In the genomic region with DNA sequence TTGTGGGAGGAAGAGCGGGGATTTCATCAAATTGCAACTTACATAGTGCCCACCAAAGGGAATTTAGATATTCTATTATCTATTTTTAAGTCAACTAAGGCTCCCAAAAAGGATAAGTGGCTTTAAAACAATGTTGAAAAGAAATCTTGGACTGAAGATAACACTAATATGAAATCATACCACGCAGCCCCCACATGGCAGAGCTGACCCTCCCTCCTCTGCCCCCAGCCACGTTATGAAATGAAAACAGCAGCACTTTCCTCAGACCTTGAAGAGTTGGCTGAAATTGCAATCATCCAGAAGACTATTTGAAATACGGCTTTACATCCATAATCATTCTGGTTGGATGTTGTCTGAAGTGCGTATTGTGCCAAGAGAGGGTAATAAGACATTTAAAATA, we compare ENCODE assay signal across 14 cellular contexts. TPM values are rescaled to one million over a fixed set of nuclear protein-coding genes. Genes with fewer than 3 reads are reported as not detected.
A peak's percentile ranks its signal among the peaks of the same experiment; 100 is the strongest.
DNase-seq lines count a peak whose midpoint lies in the region; ATAC-seq and TF ChIP-seq lines count a peak whose summit lies in the region.
"Had no signal": no experiment of that assay in that cellular context is flagged by ENCODE, and none has a peak within 500 bp of the region (broad histone marks: within the 10 kb centered on the region; RNA-seq: fewer than 3 reads in every experiment).

No MANE protein-coding gene starts in this region.

- H4K20me1 ChIP-seq in KMS-11 (ENCODE audit: insufficient read depth), result no peaks in the 10 kb centered on the region

- intact Hi-C loops in activated CD4-positive, alpha-beta T cell treated with anti-CD3 and anti-CD28 coated beads for 36 hours (cut with DNase I, micrococcal nuclease), result loop anchor here (1.0 to 5.0 kb wide), 6 partner anchors 15 to 767 kb away; partner anchors contain the start of genes ELAC1 (in 1 of the 2), ME2 (in 1 of the 2) and SMAD4 (in 1 of the 2)
- intact Hi-C loops in psoas muscle (cut with DNase I), result no loop called here

- no peak overlapping the region for H3K4me3 ChIP-seq in KMS-11 (IDR thresholded peaks at IDR 0.05; ENCODE audit: insufficient read depth, low read depth, low read length)
- peak overlapping the region; percentile 27 for H3K4me3 ChIP-seq in psoas muscle
- H3K4me3 ChIP-seq: right lobe of liver, testis had no signal

- no peaks in the 10 kb centered on the region for H3K79me2 ChIP-seq in KMS-11 (ENCODE audit: insufficient read depth, low read depth)

- H3K36me3 ChIP-seq in KMS-11 (ENCODE audit: insufficient read depth) (no peaks in the 10 kb centered on the region), psoas muscle (ENCODE audit: insufficient read depth in 1 of 2, low read depth in 1 of 2) (no peaks in the 10 kb centered on the region)
- H3K36me3 ChIP-seq: right lobe of liver had no signal

- H3K27me3 Mint-ChIP-seq in activated CD4-positive, alpha-beta T cell treated with anti-CD3 and anti-CD28 coated beads for 36 hours, result no peaks in the 10 kb centered on the region
- H3K27me3 Mint-ChIP-seq in activated T-helper 17 cell treated with anti-CD3 and anti-CD28 coated beads, Interleukin-2, amount 50 U/mL, for 72 hours, result no peaks in the 10 kb centered on the region
- H3K27me3 Mint-ChIP-seq in type B pancreatic cell (no peaks in the 10 kb centered on the region), chondrocyte (ENCODE audit: low read depth) (no peaks in the 10 kb centered on the region)

- no peaks in the 10 kb centered on the region for H3K36me3 Mint-ChIP-seq in activated CD4-positive, alpha-beta T cell treated with anti-CD3 and anti-CD28 coated beads for 36 hours (ENCODE audit: low read depth)
- no peaks in the 10 kb centered on the region for H3K36me3 Mint-ChIP-seq in activated T-helper 17 cell treated with anti-CD3 and anti-CD28 coated beads, Interleukin-2, amount 50 U/mL, for 72 hours (ENCODE audit: low read depth)
- no peaks in the 10 kb centered on the region for H3K36me3 Mint-ChIP-seq in type B pancreatic cell
- H3K36me3 Mint-ChIP-seq in chondrocyte (ENCODE audit: low read depth), result no peaks in the 10 kb centered on the region

- peak overlapping the region; percentile 64 for H3K4me3 Mint-ChIP-seq in activated CD4-positive, alpha-beta T cell treated with anti-CD3 and anti-CD28 coated beads for 36 hours
- peak overlapping the region; percentile 69 for H3K4me3 Mint-ChIP-seq in activated T-helper 17 cell treated with anti-CD3 and anti-CD28 coated beads, Interleukin-2, amount 50 U/mL, for 72 hours
- H3K4me3 Mint-ChIP-seq in type B pancreatic cell, result no peak overlapping the region
- no peak overlapping the region for H3K4me3 Mint-ChIP-seq in chondrocyte (ENCODE audit: unreplicated experiment)
- H3K4me3 Mint-ChIP-seq: dendritic cell treated with granulocyte-macrophage colony-stimulating factor and Interleukin-4, amounts not matched to agents 40 ng/mL and 50 ng/mL, for 4 days; H9 had no signal

- TF ChIP-seq CTCF in KMS-11 (conservative IDR thresholded peaks at IDR 0.05; ENCODE audit: low read depth, low read length), result no peak
- no peak for TF ChIP-seq CTCF in psoas muscle (IDR thresholded peaks at IDR 0.05)
- TF ChIP-seq CTCF in type B pancreatic cell (conservative IDR thresholded peaks at IDR 0.05), result no peak
- no peak for TF ChIP-seq CTCF in chondrocyte (IDR thresholded peaks at IDR 0.05)

- peak overlapping the region; percentile 98 for H3K27ac Mint-ChIP-seq in activated CD4-positive, alpha-beta T cell treated with anti-CD3 and anti-CD28 coated beads for 36 hours
- H3K27ac Mint-ChIP-seq in activated T-helper 17 cell treated with anti-CD3 and anti-CD28 coated beads, Interleukin-2, amount 50 U/mL, for 72 hours, result no peak overlapping the region
- H3K27ac Mint-ChIP-seq in type B pancreatic cell (no peak overlapping the region), chondrocyte (ENCODE audit: unreplicated experiment) (no peak overlapping the region)
- H3K27ac Mint-ChIP-seq: dendritic cell treated with granulocyte-macrophage colony-stimulating factor and Interleukin-4, amounts not matched to agents 40 ng/mL and 50 ng/mL, for 4 days; H9 had no signal

- no peak for DNase-seq in activated CD4-positive, alpha-beta T cell treated with anti-CD3 and anti-CD28 coated beads for 36 hours
- no peak for DNase-seq in activated CD4-positive, alpha-beta T cell treated with anti-CD3 and anti-CD28 coated beads, Interleukin-2, amount 50 U/mL, for 48 hours
- no peak for DNase-seq in psoas muscle
- DNase-seq in type B pancreatic cell (ENCODE audit: extremely low spot score, unreplicated experiment), result no peak
- no peak for DNase-seq in DMS153 (lab: John Stamatoyannopoulos, UW)
- DNase-seq in chondrocyte (ENCODE audit: low spot score), result no peak
- DNase-seq: erythroblast, H9, NCI-H2081, right lobe of liver, testis had no signal

- no peaks in the 10 kb centered on the region for H3K9me3 ChIP-seq in psoas muscle
- H3K9me3 ChIP-seq: right lobe of liver, testis had no signal

- WGBS in psoas muscle, 3 donors, result 53 to 64% (median 54%) methylated on average over 5 of the region's 5 CpGs

- H3K4me1 Mint-ChIP-seq in activated CD4-positive, alpha-beta T cell treated with anti-CD3 and anti-CD28 coated beads for 36 hours, result peaks cover 52% of the 10 kb centered on the region
- H3K4me1 Mint-ChIP-seq in activated T-helper 17 cell treated with anti-CD3 and anti-CD28 coated beads, Interleukin-2, amount 50 U/mL, for 72 hours, result peaks cover 35% of the 10 kb centered on the region
- H3K4me1 Mint-ChIP-seq in type B pancreatic cell (ENCODE audit: unreplicated experiment), result peaks cover 5% of the 10 kb centered on the region
- H3K4me1 Mint-ChIP-seq in chondrocyte (ENCODE audit: low read depth), result peaks cover 9% of the 10 kb centered on the region

- CTCF ChIA-PET in activated CD4-positive, alpha-beta T cell treated with anti-CD3 and anti-CD28 coated beads for 36 hours (lab: Charles Lee), result interaction anchor here (1.1 to 1.5 kb wide), 3 partner anchors 10 to 33 kb away, joined by 3 to 6 read pairs (median 5); no protein-coding TSS in a partner anchor

- H3K27ac ChIP-seq in KMS-11 (peak overlapping the region; percentile 99), psoas muscle (peak overlapping the region; percentile 57)
- H3K27ac ChIP-seq: right lobe of liver, testis had no signal

- POLR2A ChIA-PET in activated CD4-positive, alpha-beta T cell treated with anti-CD3 and anti-CD28 coated beads for 36 hours (lab: Charles Lee), result interaction anchor here (1.7 kb wide), 1 partner anchor 40 kb away, joined by 3 read pairs; no protein-coding TSS in a partner anchor

- no peak for ATAC-seq in activated CD4-positive, alpha-beta T cell treated with anti-CD3 and anti-CD28 coated beads for 36 hours
- no peak for ATAC-seq in activated T-helper 17 cell treated with anti-CD3 and anti-CD28 coated beads, Interleukin-2, amount 50 U/mL, for 72 hours (replicated peaks)
- no peak for ATAC-seq in psoas muscle

- H3K4me1 ChIP-seq in KMS-11 (ENCODE audit: low read depth, poor library complexity, severe bottlenecking) (peaks cover 89% of the 10 kb centered on the region), psoas muscle (peaks cover 8% of the 10 kb centered on the region)
- H3K4me1 ChIP-seq: testis had no signal

- H3K9ac ChIP-seq in KMS-11, result peak overlapping the region; percentile 91; the same call in 1 of the 2 replicates

- H3K9me3 Mint-ChIP-seq in activated CD4-positive, alpha-beta T cell treated with anti-CD3 and anti-CD28 coated beads for 36 hours (ENCODE audit: low read depth), result no peaks in the 10 kb centered on the region
- H3K9me3 Mint-ChIP-seq in activated T-helper 17 cell treated with anti-CD3 and anti-CD28 coated beads, Interleukin-2, amount 50 U/mL, for 72 hours, result no peaks in the 10 kb centered on the region
- H3K9me3 Mint-ChIP-seq in type B pancreatic cell, result peaks cover 5% of the 10 kb centered on the region
- H3K9me3 Mint-ChIP-seq in chondrocyte (ENCODE audit: low read depth), result peaks cover 8% of the 10 kb centered on the region
- H3K9me3 Mint-ChIP-seq: dendritic cell treated with granulocyte-macrophage colony-stimulating factor and Interleukin-4, amounts not matched to agents 40 ng/mL and 50 ng/mL, for 4 days; H9 had no signal

- H3K27me3 ChIP-seq in KMS-11 (ENCODE audit: insufficient read depth, low read depth) (no peaks in the 10 kb centered on the region), psoas muscle (ENCODE audit: insufficient read depth in 3 of 3, low read length in 2 of 3) (no peaks in the 10 kb centered on the region)
- H3K27me3 ChIP-seq: right lobe of liver, testis had no signal

- H3K4me2 ChIP-seq in KMS-11, result peak overlapping the region; percentile 100

- H2AFZ ChIP-seq in KMS-11 (ENCODE audit: low read depth), result peak overlapping the region; percentile 68

RNA-seq across cellular contexts. Expression of gene MEX3C, which starts 42.8 kb away (rescaled TPM):
- 10 to 100 TPM; 46.7 to 66.9 TPM for total RNA-seq in activated CD4-positive, alpha-beta T cell treated with anti-CD3 and anti-CD28 coated beads for 36 hours
- 10 to 100 TPM; 46.0 to 46.9 TPM for total RNA-seq in activated T-helper 17 cell treated with anti-CD3 and anti-CD28 coated beads, Interleukin-2, amount 50 U/mL, for 72 hours
- 10 to 100 TPM; 13.6 to 15.1 (median 14.5) TPM for total RNA-seq in psoas muscle
- polyA plus RNA-seq in psoas muscle, result 1 to 10 TPM; 5.1 to 9.5 (median 5.8) TPM
- total RNA-seq in type B pancreatic cell (ENCODE audit: low replicate concordance), result 57.2 and 69.5 TPM in 2 replicates
- 49.0 to 55.1 TPM (median 54.7 TPM) in 3 replicates for total RNA-seq in chondrocyte

Comparison
In these comparisons a context has a peak if more than half of its experiments do, and no peak if none do; other contexts are left out.
1. H3K4me3 Mint-ChIP-seq: peak in activated CD4-positive, alpha-beta T cell treated with anti-CD3 and anti-CD28 coated beads for 36 hours (single experiment) and activated T-helper 17 cell treated with anti-CD3 and anti-CD28 coated beads, Interleukin-2, amount 50 U/mL, for 72 hours (single experiment); none in type B pancreatic cell (single experiment) and chondrocyte (single experiment).
2. intact Hi-C loops: an anchor here in activated CD4-positive, alpha-beta T cell treated with anti-CD3 and anti-CD28 coated beads for 36 hours (1.0 to 5.0 kb wide); none called in psoas muscle.